Comparison of ENCODE assay signal across 20 cellular contexts in genomic region chr9:21481470-21482057, GRCh38. TPM values are rescaled to one million over a fixed set of nuclear protein-coding genes. Genes with fewer than 3 reads are reported as not detected.
DNase-seq lines count a peak whose midpoint lies in the region; ATAC-seq, FAIRE-seq and TF ChIP-seq lines count a peak whose summit lies in the region.
"Had no signal": no experiment of that assay in that cellular context is flagged by ENCODE, and none has a peak within 500 bp of the region (broad histone marks: within the 10 kb centered on the region; RNA-seq: fewer than 3 reads in every experiment).

No MANE protein-coding gene starts in this region.

- peak overlapping the region; percentile 21; the same call in 1 of the 2 replicates for H3K4me2 ChIP-seq in GM12878 (ENCODE audit: control insufficient read depth, insufficient read depth)
- H3K4me2 ChIP-seq: KMS-11 had no signal

- no peaks in the 10 kb centered on the region for H3K79me2 ChIP-seq in GM12878 (ENCODE audit: control insufficient read depth, insufficient read depth, low read length)

- POLR2A ChIA-PET in GM12878 (lab: Charles Lee) = no interaction called here

- BruUV-seq in GM12878 (replicated peaks; lab: Mats Ljungman, UMichigan) = no TSS peak

- intact Hi-C loops in GM12878 (cut with micrococcal nuclease; ENCODE audit: unreplicated experiment) = loop anchor here (5.0 kb wide), 1 partner anchor 226 kb away; no protein-coding TSS in a partner anchor
- intact Hi-C loops in activated naive CD4-positive, alpha-beta T cell treated with anti-CD3 and anti-CD28 coated beads for 36 hours (cut with micrococcal nuclease) = no loop called here

- DNase-seq in KG1 (lab: John Stamatoyannopoulos, UW) (peak; percentile 28), GM12878 (ENCODE audit: low read depth, low spot score) (no peak), pons (ENCODE audit: low spot score) (peak; percentile 84), GM19240 (ENCODE audit: insufficient read length, low spot score) (no peak)
- DNase-seq in stimulated activated effector memory CD8-positive, alpha-beta T cell treated with anti-CD3 and anti-CD28 coated beads, Interleukin-12 subunit alpha, Interleukin-12 subunit beta, amount 100 ng/mL, for 72 hours (ENCODE audit: low spot score in 2 of 2) = no peak
- DNase-seq in activated naive CD4-positive, alpha-beta T cell treated with anti-CD3 and anti-CD28 coated beads for 36 hours = no peak
- DNase-seq: anterior cingulate cortex, BE2C, cerebellar nuclear complex, endodermal cell, foreskin fibroblast, GOT3, mesenchymal stem cell, NCI-H1436 treated with DMSO at 0.1 percent for 48 hours, right cardiac atrium had no signal

- H3K4me1 Mint-ChIP-seq in stimulated activated effector memory CD8-positive, alpha-beta T cell treated with anti-CD3 and anti-CD28 coated beads, Interleukin-12 subunit alpha, Interleukin-12 subunit beta, amount 100 ng/mL, for 72 hours = peaks cover 3% of the 10 kb centered on the region
- H3K4me1 Mint-ChIP-seq in activated naive CD4-positive, alpha-beta T cell treated with anti-CD3 and anti-CD28 coated beads for 36 hours (ENCODE audit: low read depth) = peaks cover 4% of the 10 kb centered on the region

- SMC1A ChIA-PET in GM12878 (lab: Charles Lee; ENCODE audit: uncharacterized antibody, unreplicated experiment) = interaction anchor here (0.7 kb wide), 1 partner anchor 527 kb away, joined by 3 read pairs; no protein-coding TSS in a partner anchor

- no peak overlapping the region for H3K27ac Mint-ChIP-seq in stimulated activated effector memory CD8-positive, alpha-beta T cell treated with anti-CD3 and anti-CD28 coated beads, Interleukin-12 subunit alpha, Interleukin-12 subunit beta, amount 100 ng/mL, for 72 hours
- no peak overlapping the region for H3K27ac Mint-ChIP-seq in activated naive CD4-positive, alpha-beta T cell treated with anti-CD3 and anti-CD28 coated beads for 36 hours
- H3K27ac Mint-ChIP-seq: endodermal cell had no signal

- H3K36me3 Mint-ChIP-seq in stimulated activated effector memory CD8-positive, alpha-beta T cell treated with anti-CD3 and anti-CD28 coated beads, Interleukin-12 subunit alpha, Interleukin-12 subunit beta, amount 100 ng/mL, for 72 hours = no peaks in the 10 kb centered on the region
- no peaks in the 10 kb centered on the region for H3K36me3 Mint-ChIP-seq in activated naive CD4-positive, alpha-beta T cell treated with anti-CD3 and anti-CD28 coated beads for 36 hours (ENCODE audit: low read depth)

- RAD21 ChIA-PET in GM12878 (lab: Charles Lee; ENCODE audit: unreplicated experiment) = no interaction called here

- H3K4me3 ChIP-seq in GM12878 = no peak overlapping the region

- TF ChIP-seq EP300 in GM12878 (IDR thresholded peaks at IDR 0.05; ENCODE audit: borderline replicate concordance in 1 of 2, control insufficient read depth in 1 of 2, low read depth in 2 of 2, low read length in 2 of 2) = no peak

- FAIRE-seq in GM12878 (lab: Jason Lieb, UNC) = peak; percentile 47

- no peaks in the 10 kb centered on the region for H3K36me3 ChIP-seq in GM12878 (ENCODE audit: control insufficient read depth in 2 of 2, insufficient read depth in 2 of 2, low read length in 1 of 2)
- H3K36me3 ChIP-seq: BE2C had no signal

- ATAC-seq in GM19395 (IDR thresholded peaks at IDR 0.05; ENCODE audit: unreplicated experiment) = peak; percentile 57
- peak; percentile 34; the same call in 2 of the 3 replicates for ATAC-seq in GM12878
- no peak for ATAC-seq in stimulated activated effector memory CD8-positive, alpha-beta T cell treated with anti-CD3 and anti-CD28 coated beads, Interleukin-12 subunit alpha, Interleukin-12 subunit beta, amount 100 ng/mL, for 72 hours
- ATAC-seq in HG02642 (IDR thresholded peaks at IDR 0.05; ENCODE audit: poor library complexity, unreplicated experiment) = no peak
- ATAC-seq: right cardiac atrium, SK-N-SH treated with all-trans-retinoic acid at 6 μM for 48 hours had no signal

- CTCF ChIA-PET in GM12878 (lab: Yijun Ruan, JAX) = interaction anchor here (0.9 to 1.8 kb wide), 2 partner anchors 15 to 306 kb away, joined by 3 to 4 read pairs; no protein-coding TSS in a partner anchor
- CTCF ChIA-PET in activated naive CD4-positive, alpha-beta T cell treated with anti-CD3 and anti-CD28 coated beads for 36 hours (lab: Charles Lee) = no interaction called here

- no peak for TF ChIP-seq POLR2A in GM12878 (IDR thresholded peaks at IDR 0.05; ENCODE audit: low read depth, low read length)

- no peaks in the 10 kb centered on the region for H3K27me3 Mint-ChIP-seq in activated naive CD4-positive, alpha-beta T cell treated with anti-CD3 and anti-CD28 coated beads for 36 hours (ENCODE audit: low read depth)

- TF ChIP-seq CTCF in GM12878 (IDR thresholded peaks at IDR 0.05 in 2 of 3, conservative IDR thresholded peaks at IDR 0.05 in 1 of 3; ENCODE audit: control insufficient read depth in 2 of 3, extremely low read depth in 1 of 3, insufficient read depth in 1 of 3, low read depth in 3 of 3, low read length in 3 of 3) = no peak

- in situ Hi-C loops in GM12878 (cut with MboI) = no loop called here

- H3K4me3 Mint-ChIP-seq in stimulated activated effector memory CD8-positive, alpha-beta T cell treated with anti-CD3 and anti-CD28 coated beads, Interleukin-12 subunit alpha, Interleukin-12 subunit beta, amount 100 ng/mL, for 72 hours = no peak overlapping the region
- H3K4me3 Mint-ChIP-seq in activated naive CD4-positive, alpha-beta T cell treated with anti-CD3 and anti-CD28 coated beads for 36 hours = no peak overlapping the region
- H3K4me3 Mint-ChIP-seq: endodermal cell had no signal

- no peak overlapping the region; the same call in 1 of the 2 replicates for H2AFZ ChIP-seq in GM12878 (ENCODE audit: control insufficient read depth, low read depth, low read length)

- WGBS in GM12878 (ENCODE audit: insufficient coverage, insufficient replicate concordance, low lambda C conversion rate, missing lambda C conversion rate) = 4% methylated on average over 1 of the region's 1 CpG

- no peak overlapping the region for H3K9ac ChIP-seq in GM12878 (ENCODE audit: control insufficient read depth, insufficient read depth, low read length)
- H3K9ac ChIP-seq: KMS-11 had no signal

- H3K9me3 Mint-ChIP-seq in stimulated activated effector memory CD8-positive, alpha-beta T cell treated with anti-CD3 and anti-CD28 coated beads, Interleukin-12 subunit alpha, Interleukin-12 subunit beta, amount 100 ng/mL, for 72 hours = peaks cover 12% of the 10 kb centered on the region
- H3K9me3 Mint-ChIP-seq in activated naive CD4-positive, alpha-beta T cell treated with anti-CD3 and anti-CD28 coated beads for 36 hours = peaks cover 11% of the 10 kb centered on the region
- H3K9me3 Mint-ChIP-seq: endodermal cell had no signal

- H3K27me3 ChIP-seq in GM12878 (replicated peaks in 1 of 2; ENCODE audit: control insufficient read depth in 2 of 2, insufficient read depth in 2 of 2, low read length in 1 of 2) = no peaks in the 10 kb centered on the region; a peak in 1 of 4 replicates
- H3K27me3 ChIP-seq: BE2C had no signal

- TF ChIP-seq RAD21 in GM12878 (IDR thresholded peaks at IDR 0.05; ENCODE audit: insufficient read depth, low read depth, low read length) = no peak

- H3K9me3 ChIP-seq in GM12878 (replicated peaks; ENCODE audit: control insufficient read depth, insufficient read depth, low read length) = no peaks in the 10 kb centered on the region; the same call in 2 of the 3 replicates
- H3K9me3 ChIP-seq: BE2C had no signal

- H4K20me1 ChIP-seq in GM12878 (ENCODE audit: control insufficient read depth, insufficient read depth) = no peaks in the 10 kb centered on the region

- no peak overlapping the region for H3K27ac ChIP-seq in GM12878 (ENCODE audit: control insufficient read depth, insufficient read depth)
- H3K27ac ChIP-seq: KMS-11 had no signal

- peaks cover 3% of the 10 kb centered on the region; the same call in 1 of the 2 replicates for H3K4me1 ChIP-seq in GM12878 (ENCODE audit: control insufficient read depth, insufficient read depth, low read length)
- H3K4me1 ChIP-seq: BE2C had no signal

TF ChIP-seq in GM12878, 131 proteins besides CTCF, POLR2A, EP300 and RAD21 (continues in another document):
- TF ChIP-seq PAX8 (IDR thresholded peaks at IDR 0.05) = no peak

RNA-seq across cellular contexts. Expression of gene IFNE, which starts 0.5 kb away (rescaled TPM):
- total RNA-seq in GM12878 (2013; cell fraction: nucleolus; rRNA removed) = not detected in 2 replicates
- total RNA-seq in GM12878 (2014; rRNA removed) (not detected in 2 replicates), GM12878 (2014; rRNA removed; fragmentation: Illumina TruSeq; extraction: Trizol) (not detected in 2 replicates), GM12878 (2021) (not detected in 2 replicates)
- polyA plus RNA-seq in GM12878 (2011; ENCODE audit: low read depth) = not detected
- polyA plus RNA-seq in GM12878 (2011; rRNA removed) (not detected in 2 replicates), GM12878 (2014; fragmentation: Illumina TruSeq; extraction: Trizol) (not detected in 2 replicates), GM12878 (2014; fragmentation: Nextera tagmentation; extraction: Ambion mirVana) (not detected), GM12878 (2014; rRNA removed) (not detected in 2 replicates), GM12878 (2016; fragmentation: Nextera tagmentation; extraction: Ambion mirVana) (not detected)
- not detected in 2 replicates for polyA plus RNA-seq in GM12878 (2011; cell fraction: cytosol; rRNA removed)
- polyA plus RNA-seq in GM12878 (2011; cell fraction: nucleus; rRNA removed) = not detected in 2 replicates
- polyA plus RNA-seq in GM12878 (2012) = not detected in 2 replicates
- not detected in 2 replicates for polyA minus RNA-seq in GM12878 (2011; rRNA and poly(A)+ RNA removed)
- not detected in 2 replicates for polyA minus RNA-seq in GM12878 (2011; cell fraction: cytosol; rRNA and poly(A)+ RNA removed)
- polyA minus RNA-seq in GM12878 (2011; cell fraction: nucleus; rRNA and poly(A)+ RNA removed) = not detected in 2 replicates
- total RNA-seq in activated naive CD4-positive, alpha-beta T cell treated with anti-CD3 and anti-CD28 coated beads for 36 hours = not detected
- total RNA-seq: right cardiac atrium, temporal lobe had no signal
- polyA plus RNA-seq: right cardiac atrium had no signal

RNA-seq across cellular contexts. Expression of gene IFNA1, which starts 41.3 kb away (rescaled TPM):
- total RNA-seq in GM12878 (2013; cell fraction: nucleolus; rRNA removed) = not detected in 2 replicates
- total RNA-seq in GM12878 (2014; rRNA removed) = not detected in 2 replicates
- total RNA-seq in GM12878 (2014; rRNA removed; fragmentation: Illumina TruSeq; extraction: Trizol) = not detected in 2 replicates
- not detected in 2 replicates for total RNA-seq in GM12878 (2021)
- not detected for polyA plus RNA-seq in GM12878 (2011; ENCODE audit: low read depth)
- polyA plus RNA-seq in GM12878 (2011; rRNA removed) = not detected in 2 replicates
- polyA plus RNA-seq in GM12878 (2011; cell fraction: cytosol; rRNA removed) = not detected in 2 replicates
- not detected in 2 replicates for polyA plus RNA-seq in GM12878 (2011; cell fraction: nucleus; rRNA removed)
- polyA plus RNA-seq in GM12878 (2012) = not detected in 2 replicates
- not detected in 2 replicates for polyA plus RNA-seq in GM12878 (2014; fragmentation: Illumina TruSeq; extraction: Trizol)
- polyA plus RNA-seq in GM12878 (2014; fragmentation: Nextera tagmentation; extraction: Ambion mirVana) = not detected
- polyA plus RNA-seq in GM12878 (2014; rRNA removed) = not detected in 2 replicates
- polyA plus RNA-seq in GM12878 (2016; fragmentation: Nextera tagmentation; extraction: Ambion mirVana) = not detected
- polyA minus RNA-seq in GM12878 (2011; rRNA and poly(A)+ RNA removed) = not detected in 2 replicates
- not detected in 2 replicates for polyA minus RNA-seq in GM12878 (2011; cell fraction: cytosol; rRNA and poly(A)+ RNA removed)
- 0.57 TPM in 1 of 2 replicates, not detected in the other for polyA minus RNA-seq in GM12878 (2011; cell fraction: nucleus; rRNA and poly(A)+ RNA removed)
- total RNA-seq in activated naive CD4-positive, alpha-beta T cell treated with anti-CD3 and anti-CD28 coated beads for 36 hours = not detected
- total RNA-seq: endodermal cell, right cardiac atrium, temporal lobe had no signal
- polyA plus RNA-seq: right cardiac atrium had no signal

Comparison
In these comparisons a context has a peak if more than half of its experiments do, and no peak if none do; other contexts are left out.
1. ATAC-seq: peak in GM19395 (single experiment) and GM12878 (single experiment); none in stimulated activated effector memory CD8-positive, alpha-beta T cell treated with anti-CD3 and anti-CD28 coated beads, Interleukin-12 subunit alpha, Interleukin-12 subunit beta, amount 100 ng/mL, for 72 hours (single experiment) and HG02642 (single experiment).
2. DNase-seq: peak in KG1 (single experiment) and pons (single experiment); none in GM12878 (single experiment), stimulated activated effector memory CD8-positive, alpha-beta T cell treated with anti-CD3 and anti-CD28 coated beads, Interleukin-12 subunit alpha, Interleukin-12 subunit beta, amount 100 ng/mL, for 72 hours (0 of 2), activated naive CD4-positive, alpha-beta T cell treated with anti-CD3 and anti-CD28 coated beads for 36 hours (single experiment) and GM19240 (single experiment).